ENCODE assay signal across 8 cellular contexts in the genomic region with DNA sequence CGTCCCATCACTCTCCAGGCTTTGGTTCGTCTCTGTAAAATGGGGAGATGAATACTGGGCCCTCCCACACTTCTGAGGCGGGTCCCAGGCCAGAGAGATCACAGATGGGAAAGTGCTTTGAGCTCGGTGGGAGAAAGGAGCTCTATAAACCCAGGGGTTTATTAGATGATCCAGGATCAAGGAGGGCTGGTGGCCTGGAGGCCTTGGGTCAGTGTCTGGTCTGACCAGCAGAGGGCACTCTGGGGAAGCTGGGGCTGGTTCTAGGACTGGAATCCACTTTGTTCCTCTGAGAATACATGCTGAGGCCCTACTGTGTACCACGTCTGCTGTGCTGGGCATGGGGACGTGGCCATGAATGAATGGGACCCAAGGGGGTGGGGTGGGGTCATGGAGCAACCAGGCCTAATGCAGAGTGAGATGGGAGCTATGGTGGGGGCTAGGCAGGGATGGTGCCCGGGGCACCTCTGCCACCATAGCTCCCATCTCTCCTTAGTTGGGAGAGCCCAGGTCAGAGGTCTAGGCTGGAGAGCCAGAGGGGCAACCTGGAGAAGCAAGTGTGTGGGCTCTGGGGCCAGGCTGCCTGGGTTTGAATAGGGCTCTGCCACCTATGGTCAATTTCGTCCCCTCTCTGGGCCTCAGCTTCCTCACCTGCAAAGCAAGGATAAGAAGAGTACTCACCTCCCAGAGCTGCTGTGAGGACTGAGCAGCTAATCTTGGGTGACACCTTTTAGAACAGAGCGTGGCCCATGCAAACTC. TPM values are rescaled to one million over a fixed set of nuclear protein-coding genes. Genes with fewer than 3 reads are reported as not detected.
DNase-seq lines count a peak whose midpoint lies in the region; ATAC-seq and TF ChIP-seq lines count a peak whose summit lies in the region.

No MANE protein-coding gene starts in this region.

- H3K9me3 Mint-ChIP-seq in effector memory CD8-positive, alpha-beta T cell: no peaks in the 10 kb centered on the region
- H3K9me3 Mint-ChIP-seq in mesothelial cell of epicardium: no peaks in the 10 kb centered on the region

- no peak overlapping the region for H3K4me3 Mint-ChIP-seq in effector memory CD8-positive, alpha-beta T cell
- no peak overlapping the region for H3K4me3 Mint-ChIP-seq in mesothelial cell of epicardium

- H3K27me3 Mint-ChIP-seq in effector memory CD8-positive, alpha-beta T cell: no peaks in the 10 kb centered on the region
- H3K27me3 Mint-ChIP-seq in mesothelial cell of epicardium (ENCODE audit: low read depth): no peaks in the 10 kb centered on the region

- DNase-seq in NCI-H2196 (lab: John Stamatoyannopoulos, UW; ENCODE audit: unreplicated experiment) (peak; percentile 71), NCI-H2196 treated with DMSO at 0.1 percent for 48 hours (lab: John Stamatoyannopoulos, UW; ENCODE audit: unreplicated experiment) (no peak), NCI-H226 (peak; percentile 33), mesothelial cell of epicardium (ENCODE audit: low spot score in 2 of 2, unreplicated experiment in 2 of 2) (peak in 1 of 2 experiments; percentile 73)
- DNase-seq in activated CD4-positive, alpha-beta T cell treated with anti-CD3 and anti-CD28 coated beads, Interleukin-2, amount 50 U/mL, for 48 hours: peak; percentile 78 to 82
- DNase-seq in effector memory CD8-positive, alpha-beta T cell: peak; percentile 60 to 66 (median 65)
- DNase-seq in stimulated activated naive CD8-positive, alpha-beta T cell treated with anti-CD3 and anti-CD28 coated beads, Interleukin-15, Interleukin-2, amounts not matched to agents 100 U/mL and 50 U/mL, for 24 hours: peak; percentile 79

- peaks cover 10 to 13% of the 10 kb centered on the region in 2 donors for H3K4me1 Mint-ChIP-seq in effector memory CD8-positive, alpha-beta T cell (ENCODE audit: low read depth in 2 of 2)
- H3K4me1 Mint-ChIP-seq in mesothelial cell of epicardium: peaks cover 10% of the 10 kb centered on the region

- peak; percentile 25 for ATAC-seq in effector memory CD8-positive, alpha-beta T cell (replicated peaks)
- peak; percentile 38 for ATAC-seq in stimulated activated naive CD8-positive, alpha-beta T cell treated with anti-CD3 and anti-CD28 coated beads, Interleukin-15, Interleukin-2, amounts not matched to agents 100 U/mL and 50 U/mL, for 24 hours
- ATAC-seq in GM18907 (IDR thresholded peaks at IDR 0.05; ENCODE audit: unreplicated experiment): no peak

- peak overlapping the region in 1 of 2 donors; percentile 38 for H3K27ac Mint-ChIP-seq in effector memory CD8-positive, alpha-beta T cell
- H3K27ac Mint-ChIP-seq in mesothelial cell of epicardium: no peak overlapping the region

- no peaks in the 10 kb centered on the region for H3K36me3 Mint-ChIP-seq in effector memory CD8-positive, alpha-beta T cell (ENCODE audit: insufficient read depth)
- no peaks in the 10 kb centered on the region for H3K36me3 Mint-ChIP-seq in mesothelial cell of epicardium

- TF ChIP-seq CTCF in mesothelial cell of epicardium (IDR thresholded peaks at IDR 0.05; ENCODE audit: unreplicated experiment): peak; percentile 78

RNA-seq across cellular contexts. Expression of a gene that starts 9.0 kb away (rescaled TPM):
- 1.6 to 1.9 TPM (median 1.7 TPM) in 3 replicates for total RNA-seq in mesothelial cell of epicardium

RNA-seq across cellular contexts. Expression of a gene that starts 38.9 kb away (rescaled TPM):
- total RNA-seq in mesothelial cell of epicardium: 2.9 to 3.6 TPM (median 3.0 TPM) in 3 replicates
